In the genomic region with DNA sequence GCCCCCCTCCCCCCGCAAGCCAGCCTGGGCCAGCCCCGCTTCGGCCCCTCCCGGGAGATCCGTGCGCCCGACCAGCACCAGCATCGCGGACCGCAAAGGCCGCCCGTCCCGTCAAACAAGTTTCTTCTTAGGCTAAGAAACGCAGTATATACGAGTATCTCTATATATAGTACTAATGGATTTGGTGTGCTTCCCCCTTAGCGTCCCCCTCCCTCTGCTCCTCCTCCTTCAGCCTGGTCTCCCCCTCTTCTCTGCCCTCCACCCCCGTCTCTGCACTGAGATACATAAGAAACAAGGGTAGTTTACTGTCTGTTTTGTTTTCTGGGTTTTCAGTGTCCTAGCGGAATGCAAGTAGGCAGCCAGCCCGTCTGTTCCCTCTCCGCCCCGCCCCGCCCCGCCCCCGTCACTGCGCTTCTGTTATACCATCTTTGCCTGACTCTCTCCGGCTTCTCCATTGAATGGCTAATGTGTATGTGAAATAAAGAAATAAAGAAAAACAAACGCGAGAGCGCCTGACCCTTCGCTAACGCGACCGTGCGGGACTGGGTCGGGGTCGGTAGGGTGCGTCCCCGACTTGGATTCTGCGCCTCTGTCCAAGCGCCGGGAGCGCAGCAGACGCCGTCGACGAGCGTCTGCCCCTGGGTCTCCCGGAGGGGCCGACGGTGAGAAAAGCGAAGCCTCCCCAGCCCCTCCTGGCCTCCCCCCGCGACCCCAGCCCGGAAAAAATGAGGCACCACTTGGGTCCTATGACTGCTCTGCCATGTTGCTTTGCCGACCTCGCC, we compare ENCODE assay signal across 8 cellular contexts. TPM values are rescaled to one million over a fixed set of nuclear protein-coding genes. Genes with fewer than 3 reads are reported as not detected.
DNase-seq lines count a peak whose midpoint lies in the region; ATAC-seq and TF ChIP-seq lines count a peak whose summit lies in the region.

No MANE protein-coding gene starts in this region.

- H3K4me3 ChIP-seq in OCI-LY1 (ENCODE audit: low read depth, low read length, poor library complexity, severe bottlenecking) (peak overlapping the region; percentile 50), mononuclear cell (ENCODE audit: low read length) (peak overlapping the region; percentile 38)

- DNase-seq in EL (peak; percentile 52), ecto neural progenitor cell (ENCODE audit: low spot score) (no peak), globus pallidus (ENCODE audit: low spot score) (no peak), NCI-H2227 treated with DMSO at 0.1 percent for 48 hours (lab: John Stamatoyannopoulos, UW) (no peak)

- no peak for TF ChIP-seq CTCF in OCI-LY1 (IDR thresholded peaks at IDR 0.05; ENCODE audit: low read length)

- no peaks in the 10 kb centered on the region for H3F3A ChIP-seq in OCI-LY1 (ENCODE audit: insufficient read depth, low read length)

- H3K9me2 ChIP-seq in OCI-LY1 (ENCODE audit: low read depth, low read length): no peaks in the 10 kb centered on the region

- no peaks in the 10 kb centered on the region for H3K79me2 ChIP-seq in OCI-LY1 (ENCODE audit: insufficient read depth, low read length)

- peaks cover 55% of the 10 kb centered on the region for H3K4me1 ChIP-seq in OCI-LY1 (ENCODE audit: insufficient read depth, low read length, severe bottlenecking)
- peaks cover 83% of the 10 kb centered on the region for H3K4me1 ChIP-seq in mononuclear cell (ENCODE audit: insufficient read depth, low read length)

- H3K27ac ChIP-seq in OCI-LY1 (ENCODE audit: low read depth, low read length, poor library complexity, severe bottlenecking) (no peak overlapping the region), cingulate gyrus (ENCODE audit: low read depth, low read length) (peak overlapping the region; percentile 80)

- no peaks in the 10 kb centered on the region for H4K20me1 ChIP-seq in OCI-LY1 (ENCODE audit: insufficient read depth, low read length)

- H3K27me3 ChIP-seq in OCI-LY1 (ENCODE audit: insufficient read depth, low read length) (peaks cover 7% of the 10 kb centered on the region; the same call in 1 of the 2 replicates), mononuclear cell (ENCODE audit: insufficient read depth, low read length) (peaks cover 3% of the 10 kb centered on the region)

- ATAC-seq in GM21529 (IDR thresholded peaks at IDR 0.05; ENCODE audit: unreplicated experiment): no peak

- H3K9ac ChIP-seq in OCI-LY1 (ENCODE audit: low read length): no peak overlapping the region; the same call in 1 of the 2 replicates

- no peak overlapping the region for H2AFZ ChIP-seq in OCI-LY1 (ENCODE audit: low read length)

- H3K36me3 ChIP-seq in OCI-LY1 (ENCODE audit: insufficient read depth, low read length): peaks cover 11% of the 10 kb centered on the region; the same call in 1 of the 2 replicates

- peak overlapping the region; percentile 67 for H3K4me2 ChIP-seq in OCI-LY1 (ENCODE audit: low read length)

- no peaks in the 10 kb centered on the region for H3K9me3 ChIP-seq in OCI-LY1 (ENCODE audit: low read length)
- H3K9me3 ChIP-seq in mononuclear cell (ENCODE audit: low read depth, low read length): no peaks in the 10 kb centered on the region

RNA-seq across cellular contexts. Expression of a gene that starts 4.2 kb away (rescaled TPM):
- total RNA-seq in mononuclear cell: 20.5 TPM

RNA-seq across cellular contexts. Expression of a gene that starts 18.1 kb away (rescaled TPM):
- total RNA-seq in mononuclear cell: 30.7 TPM

RNA-seq across cellular contexts. Expression of a gene that starts 19.6 kb away (rescaled TPM):
- total RNA-seq in mononuclear cell: 16.0 TPM

RNA-seq across cellular contexts. Expression of a gene that starts 51.7 kb away (rescaled TPM):
- 71.7 TPM for total RNA-seq in mononuclear cell

RNA-seq across cellular contexts. Expression of a gene that starts 51.7 kb away (rescaled TPM):
- total RNA-seq in mononuclear cell: 222 TPM
